In the genomic region with DNA sequence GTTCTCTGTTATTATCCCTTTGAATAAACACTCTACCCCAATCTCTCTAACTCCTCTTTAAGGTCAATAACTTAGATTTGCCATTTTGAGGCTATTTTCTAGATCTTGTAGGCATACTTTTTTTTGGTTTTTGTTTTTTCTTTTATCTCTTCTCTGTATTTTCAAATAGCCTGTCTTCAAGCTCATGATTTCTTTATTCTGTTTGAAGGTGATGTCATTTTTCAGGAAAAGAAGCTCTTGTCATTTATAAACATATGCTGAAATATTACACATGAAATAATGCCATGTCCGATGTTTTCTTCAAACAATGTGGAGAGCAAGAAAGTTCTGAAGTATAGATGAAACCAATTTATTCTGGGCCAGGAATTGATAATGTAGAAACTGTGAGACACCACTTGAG, we compare ENCODE assay signal across 8 cellular contexts. TPM values are rescaled to one million over a fixed set of nuclear protein-coding genes. Genes with fewer than 3 reads are reported as not detected.
"Had no signal": no experiment of that assay in that cellular context is flagged by ENCODE, and none has a peak within 500 bp of the region (broad histone marks: within the 10 kb centered on the region; RNA-seq: fewer than 3 reads in every experiment).

No MANE protein-coding gene starts in this region.

- H3K4me3 ChIP-seq: GM12878 had no signal

- FAIRE-seq: G401.6, GM12878, GM12891, GM12892, GM18507, GM19239 had no signal

- DNase-seq: GDM1, GF-D8 had no signal

- ATAC-seq: GM12878 had no signal

RNA-seq across cellular contexts. Expression of a gene that starts 57.5 kb away (rescaled TPM):
- total RNA-seq: GM12878 had no signal
- polyA plus RNA-seq: GM12878 had no signal
